16 cellular contexts compared by ENCODE assay signal in the genomic region with DNA sequence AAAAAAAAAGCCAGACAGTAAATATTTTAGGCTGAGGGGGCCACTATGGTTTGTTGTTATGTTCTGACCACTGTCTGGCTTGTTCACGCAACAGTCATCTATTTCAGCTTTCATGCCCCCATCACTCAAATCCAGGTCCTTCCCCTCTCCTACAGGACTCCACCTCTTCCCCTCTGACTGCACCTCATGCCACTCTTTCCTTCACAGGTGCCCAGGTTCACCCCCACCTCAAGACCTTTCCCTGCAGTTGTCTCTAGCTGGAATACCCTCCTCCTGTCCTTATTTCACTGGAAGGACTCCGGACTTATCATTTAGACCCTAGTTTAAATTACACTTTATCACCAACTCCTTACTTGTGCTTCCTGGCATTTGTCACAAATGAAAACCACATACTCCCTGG. TPM values are rescaled to one million over a fixed set of nuclear protein-coding genes. Genes with fewer than 3 reads are reported as not detected.
DNase-seq lines count a peak whose midpoint lies in the region; ATAC-seq, FAIRE-seq and TF ChIP-seq lines count a peak whose summit lies in the region.
"Had no signal": no experiment of that assay in that cellular context is flagged by ENCODE, and none has a peak within 500 bp of the region (broad histone marks: within the 10 kb centered on the region; RNA-seq: fewer than 3 reads in every experiment).

No MANE protein-coding gene starts in this region.

- H4K20me1 ChIP-seq in astrocyte (ENCODE audit: insufficient read depth, low read length), result peaks cover 76% of the 10 kb centered on the region

- 92% methylated on average over 2 of the region's 2 CpGs for WGBS in HUES64

- no peak overlapping the region for H3K27ac ChIP-seq in CD8-positive, alpha-beta memory T cell (ENCODE audit: low read depth, low read length)
- no peak overlapping the region for H3K27ac ChIP-seq in HUES64 (ENCODE audit: low read depth, low read length)
- peak overlapping the region; percentile 13 for H3K27ac ChIP-seq in astrocyte (ENCODE audit: low read depth, low read length)
- H3K27ac ChIP-seq: left lung had no signal

- TF ChIP-seq CTCF in astrocyte (IDR thresholded peaks at IDR 0.05; ENCODE audit: insufficient read depth, low read depth, low read length) (no peak), nephron (IDR thresholded peaks at IDR 0.05; ENCODE audit: unreplicated experiment in 3 of 3) (no peak)

- H3K4me3 Mint-ChIP-seq in CD8-positive, alpha-beta memory T cell, result peak overlapping the region in 3 of 7 donors; percentile 5 to 53 (median 31)
- H3K4me3 Mint-ChIP-seq in astrocyte (ENCODE audit: unreplicated experiment) (peak overlapping the region; percentile 99), nephron (peak overlapping the region in 2 of 3 experiments; percentile 40 to 60)

- peaks cover 0 to 4% (median 0%) of the 10 kb centered on the region in 5 donors for H3K9me3 Mint-ChIP-seq in CD8-positive, alpha-beta memory T cell
- H3K9me3 Mint-ChIP-seq in astrocyte (ENCODE audit: unreplicated experiment) (peaks cover 2% of the 10 kb centered on the region), nephron (no peaks in the 10 kb centered on the region)

- ATAC-seq in GM18502 (IDR thresholded peaks at IDR 0.05; ENCODE audit: poor library complexity, unreplicated experiment), result no peak
- ATAC-seq: left lung had no signal

- no peak for FAIRE-seq in astrocyte (lab: Jason Lieb, UNC)
- FAIRE-seq: H54 had no signal

- POLR2A ChIA-PET in CD8-positive, alpha-beta memory T cell (lab: Charles Lee), result no interaction called here

- H3K4me2 ChIP-seq in astrocyte (ENCODE audit: low read length), result peak overlapping the region; percentile 90

- no peak overlapping the region for H2AFZ ChIP-seq in astrocyte (ENCODE audit: low read depth, low read length)

- CTCF ChIA-PET in CD8-positive, alpha-beta memory T cell (lab: Charles Lee), result interaction anchor here (0.6 to 1.5 kb wide), 4 partner anchors 8 to 703 kb away, joined by 3 to 7 read pairs (median 4); no protein-coding TSS in a partner anchor

- peaks cover 32 to 45% (median 40%) of the 10 kb centered on the region in 3 donors for H3K4me1 Mint-ChIP-seq in CD8-positive, alpha-beta memory T cell
- H3K4me1 Mint-ChIP-seq in astrocyte (ENCODE audit: low read depth, unreplicated experiment) (peaks cover 40% of the 10 kb centered on the region), nephron (peaks cover 26% of the 10 kb centered on the region)

- peak overlapping the region; percentile 43 to 100 (median 75) for H3K27ac Mint-ChIP-seq in CD8-positive, alpha-beta memory T cell
- peak overlapping the region; percentile 51 for H3K27ac Mint-ChIP-seq in astrocyte (ENCODE audit: unreplicated experiment)
- peak overlapping the region in 1 of 3 experiments; percentile 27 for H3K27ac Mint-ChIP-seq in nephron

- no peaks in the 10 kb centered on the region for H3K27me3 Mint-ChIP-seq in CD8-positive, alpha-beta memory T cell
- H3K27me3 Mint-ChIP-seq in astrocyte (ENCODE audit: low read depth, unreplicated experiment), result no peaks in the 10 kb centered on the region
- no peaks in the 10 kb centered on the region for H3K27me3 Mint-ChIP-seq in nephron (ENCODE audit: low read depth)

- H3K4me3 ChIP-seq in CD8-positive, alpha-beta memory T cell (ENCODE audit: low read length), result no peak overlapping the region
- no peak overlapping the region for H3K4me3 ChIP-seq in HUES64 (ENCODE audit: low read length)
- H3K4me3 ChIP-seq in astrocyte (ENCODE audit: insufficient read depth, low read depth, low read length), result no peak overlapping the region
- H3K4me3 ChIP-seq: left lung had no signal

- H3K9ac ChIP-seq in HUES64 (ENCODE audit: low read depth, low read length) (peak overlapping the region; percentile 99; the same call in 1 of the 2 replicates), astrocyte (ENCODE audit: low read length) (peak overlapping the region; percentile 98)

- peaks cover 27% of the 10 kb centered on the region for H3K4me1 ChIP-seq in CD8-positive, alpha-beta memory T cell (ENCODE audit: insufficient read depth, low read length)
- H3K4me1 ChIP-seq in HUES64 (ENCODE audit: insufficient read depth, low read length) (peaks cover 10% of the 10 kb centered on the region; the same call in 1 of the 2 replicates), astrocyte (ENCODE audit: insufficient read depth, low read length) (peaks cover 24% of the 10 kb centered on the region)

- H3K9me3 ChIP-seq in CD8-positive, alpha-beta memory T cell (ENCODE audit: low read length), result no peaks in the 10 kb centered on the region
- H3K9me3 ChIP-seq in HUES64 (ENCODE audit: insufficient read depth, low read depth, low read length) (no peaks in the 10 kb centered on the region), astrocyte (ENCODE audit: insufficient read depth, low read depth, low read length) (no peaks in the 10 kb centered on the region)
- H3K9me3 ChIP-seq: left lung had no signal

- H3K36me3 Mint-ChIP-seq in CD8-positive, alpha-beta memory T cell, result peaks cover 11 to 83% (median 29%) of the 10 kb centered on the region in 3 donors
- H3K36me3 Mint-ChIP-seq in astrocyte (ENCODE audit: low read depth, unreplicated experiment), result peaks cover 39% of the 10 kb centered on the region
- peaks cover 55% of the 10 kb centered on the region for H3K36me3 Mint-ChIP-seq in nephron (ENCODE audit: low read depth)

- DNase-seq in CD8-positive, alpha-beta memory T cell, result no peak
- DNase-seq in astrocyte (ENCODE audit: low read depth), result no peak
- DNase-seq in NCI-H1105 (lab: John Stamatoyannopoulos, UW), result no peak
- DNase-seq in retina, result no peak
- DNase-seq: amniotic stem cell, dermis blood vessel endothelial cell, hypothalamus, left lung, NCI-H2081, NCI-H774, Right ventricle myocardium superior had no signal

- H3K27me3 ChIP-seq in CD8-positive, alpha-beta memory T cell (ENCODE audit: insufficient read depth, low read length, poor library complexity, severe bottlenecking), result no peaks in the 10 kb centered on the region
- H3K27me3 ChIP-seq in HUES64 (ENCODE audit: insufficient read depth, low read length), result no peaks in the 10 kb centered on the region
- no peaks in the 10 kb centered on the region for H3K27me3 ChIP-seq in astrocyte (ENCODE audit: insufficient read depth, low read length)
- H3K27me3 ChIP-seq: left lung had no signal

- H3K36me3 ChIP-seq in CD8-positive, alpha-beta memory T cell (ENCODE audit: insufficient read depth, low read length), result peaks cover 47% of the 10 kb centered on the region
- H3K36me3 ChIP-seq in HUES64 (ENCODE audit: insufficient read depth, low read length) (peaks cover 65% of the 10 kb centered on the region), astrocyte (ENCODE audit: insufficient read depth, low read length) (peaks cover 47% of the 10 kb centered on the region)

- H3K79me2 ChIP-seq in astrocyte (ENCODE audit: insufficient read depth, low read length), result peaks cover 49% of the 10 kb centered on the region

RNA-seq across cellular contexts. Expression of gene RPS14, which starts 3.4 kb away (rescaled TPM):
- 1,000 to 10,000 TPM; 2,924 to 3,007 TPM for total RNA-seq in CD8-positive, alpha-beta memory T cell
- polyA plus RNA-seq in CD8-positive, alpha-beta memory T cell, result 6,416 TPM
- 1,825 TPM for polyA plus RNA-seq in HUES64 (2013, experiment 1 of 2)
- polyA plus RNA-seq in HUES64 (2013, experiment 2 of 2), result 1,978 TPM
- total RNA-seq in astrocyte, result 1,823 and 2,054 TPM in 2 replicates

RNA-seq across cellular contexts. Expression of gene CD74, which starts 33.4 kb away (rescaled TPM):
- total RNA-seq in CD8-positive, alpha-beta memory T cell, result 100 to 1,000 TPM; 319 to 324 TPM
- 1,273 TPM for polyA plus RNA-seq in CD8-positive, alpha-beta memory T cell
- 11.7 TPM for polyA plus RNA-seq in HUES64 (2013, experiment 1 of 2)
- polyA plus RNA-seq in HUES64 (2013, experiment 2 of 2), result 18.8 TPM
- 9.1 and 15.7 TPM in 2 replicates for total RNA-seq in astrocyte
- polyA plus RNA-seq: neural cell had no signal

Comparison
In these comparisons a context has a peak if more than half of its experiments do, and no peak if none do; other contexts are left out.
1. RNA of gene CD74, which starts 33.4 kb away (total RNA-seq): 319 to 324 TPM in CD8-positive, alpha-beta memory T cell; 9.1 to 15.7 TPM in astrocyte; every median in the first group is over 10 times any median in the second.